ENCODE assay signal across 9 cellular contexts in the genomic region with DNA sequence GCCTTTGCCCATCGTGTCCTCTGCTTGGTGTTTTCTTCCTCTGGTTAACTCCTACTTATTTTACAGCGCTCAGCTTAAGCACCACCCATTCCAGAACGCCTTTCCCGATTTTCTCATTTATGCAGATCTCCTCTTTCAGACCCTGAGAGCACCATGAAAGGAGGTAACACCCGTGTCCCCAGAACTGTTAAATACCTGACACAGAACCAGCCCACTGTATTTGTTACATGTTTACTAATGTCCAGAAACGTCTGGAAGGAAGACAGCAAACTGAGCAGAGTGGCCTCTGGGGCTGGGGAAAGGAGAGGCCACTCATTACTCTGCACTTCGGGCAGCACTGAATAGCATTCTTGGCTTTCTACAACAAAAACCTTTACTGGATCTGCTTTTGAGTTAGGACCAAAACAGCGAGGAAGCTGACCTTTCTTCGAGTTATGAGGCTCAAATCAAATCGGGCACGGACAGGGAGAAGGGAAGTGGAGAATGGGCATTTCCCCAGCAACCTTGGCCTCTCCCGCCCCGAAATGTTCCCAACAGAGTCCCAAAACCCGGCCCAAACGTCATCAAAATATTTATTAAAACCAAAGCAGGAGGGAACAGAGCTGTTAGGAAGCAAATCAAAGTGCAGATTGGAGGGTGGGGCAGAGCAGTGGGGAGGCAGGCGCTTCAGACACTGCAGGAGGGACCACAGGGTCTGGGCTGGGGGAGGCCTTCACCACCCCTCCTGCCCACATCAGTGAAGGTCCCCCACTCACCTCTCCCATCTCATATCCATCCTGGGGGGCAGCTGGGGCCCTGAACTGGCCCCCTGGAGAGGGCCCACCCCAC. TPM values are rescaled to one million over a fixed set of nuclear protein-coding genes. Genes with fewer than 3 reads are reported as not detected.
A peak's percentile ranks its signal among the peaks of the same experiment; 100 is the strongest.
DNase-seq lines count a peak whose midpoint lies in the region; ATAC-seq and TF ChIP-seq lines count a peak whose summit lies in the region.
"Had no signal": no experiment of that assay in that cellular context is flagged by ENCODE, and none has a peak within 500 bp of the region (broad histone marks: within the 10 kb centered on the region; RNA-seq: fewer than 3 reads in every experiment).

No MANE protein-coding gene starts in this region.

- POLR2A ChIA-PET in AG04449 (lab: Yijun Ruan, JAX), result interaction anchor here (0.7 to 1.5 kb wide), 3 partner anchors 9 to 255 kb away, joined by 3 to 10 read pairs (median 3); partner anchors contain the start of gene ACTL10
- POLR2A ChIA-PET in naive thymus-derived CD4-positive, alpha-beta T cell (lab: Charles Lee), result interaction anchor here (1.3 to 4.8 kb wide), 2 partner anchors 12 to 45 kb away, joined by 3 to 32 read pairs; partner anchors contain the start of genes C20orf144 and PXMP4

- H3K27me3 ChIP-seq in naive thymus-derived CD4-positive, alpha-beta T cell (ENCODE audit: control insufficient read depth in 2 of 2, insufficient read depth in 2 of 2, low read length in 2 of 2), result no peaks in the 10 kb centered on the region

- peak overlapping the region in 2 of 3 donors; percentile 9 to 13 for H3K27ac Mint-ChIP-seq in IgD-negative memory B cell
- peak overlapping the region; percentile 3 to 84 (median 41) for H3K27ac Mint-ChIP-seq in naive thymus-derived CD4-positive, alpha-beta T cell

- H3K9me3 ChIP-seq in naive thymus-derived CD4-positive, alpha-beta T cell (ENCODE audit: control insufficient read depth in 2 of 3, low read length in 3 of 3), result no peaks in the 10 kb centered on the region

- no peaks in the 10 kb centered on the region for H3K9me3 Mint-ChIP-seq in IgD-negative memory B cell
- H3K9me3 Mint-ChIP-seq in naive thymus-derived CD4-positive, alpha-beta T cell, result no peaks in the 10 kb centered on the region

- no peaks in the 10 kb centered on the region for H3K27me3 Mint-ChIP-seq in IgD-negative memory B cell
- H3K27me3 Mint-ChIP-seq in naive thymus-derived CD4-positive, alpha-beta T cell, result no peaks in the 10 kb centered on the region

- H3K4me1 ChIP-seq in naive thymus-derived CD4-positive, alpha-beta T cell (ENCODE audit: control insufficient read depth in 2 of 2, insufficient read depth in 2 of 2, low read length in 2 of 2), result peaks cover 23 to 46% of the 10 kb centered on the region in 2 donors

- peak overlapping the region; percentile 63 to 86 (median 79) for H3K4me3 Mint-ChIP-seq in IgD-negative memory B cell
- H3K4me3 Mint-ChIP-seq in naive thymus-derived CD4-positive, alpha-beta T cell, result peak overlapping the region; percentile 63 to 87 (median 79)

- peak overlapping the region; percentile 92 for H3K27ac ChIP-seq in cingulate gyrus (ENCODE audit: low read depth, low read length)
- H3K27ac ChIP-seq in naive thymus-derived CD4-positive, alpha-beta T cell (ENCODE audit: low read depth, low read length), result no peak overlapping the region

- peaks cover 19 to 22% (median 21%) of the 10 kb centered on the region in 3 donors for H3K4me1 Mint-ChIP-seq in IgD-negative memory B cell
- H3K4me1 Mint-ChIP-seq in naive thymus-derived CD4-positive, alpha-beta T cell, result peaks cover 33 to 74% (median 52%) of the 10 kb centered on the region in 7 donors

- intact Hi-C loops in naive thymus-derived CD4-positive, alpha-beta T cell (cut with micrococcal nuclease), result no loop called here

- no peak for TF ChIP-seq CTCF in AG04449 (IDR thresholded peaks at IDR 0.05; ENCODE audit: insufficient read depth, low read length, missing control alignments)

- CTCF ChIA-PET in AG04449 (lab: Yijun Ruan, JAX), result interaction anchor here (1.4 to 2.1 kb wide), 3 partner anchors 10 to 188 kb away, joined by 3 to 7 read pairs (median 5); partner anchors contain the start of gene E2F1
- CTCF ChIA-PET in naive thymus-derived CD4-positive, alpha-beta T cell (lab: Charles Lee), result interaction anchor here (1.0 kb wide), 1 partner anchor 8 kb away, joined by 3 read pairs; no protein-coding TSS in a partner anchor

- no peaks in the 10 kb centered on the region for H3K36me3 Mint-ChIP-seq in IgD-negative memory B cell
- peaks cover 0 to 30% (median 0%) of the 10 kb centered on the region in 5 donors for H3K36me3 Mint-ChIP-seq in naive thymus-derived CD4-positive, alpha-beta T cell

- peak overlapping the region; percentile 71 for H3K4me3 ChIP-seq in AG04449 (ENCODE audit: low read depth, low read length)
- H3K4me3 ChIP-seq in naive thymus-derived CD4-positive, alpha-beta T cell (ENCODE audit: low read length), result no peak overlapping the region

- H3K36me3 ChIP-seq in naive thymus-derived CD4-positive, alpha-beta T cell (ENCODE audit: control insufficient read depth in 2 of 3, insufficient read depth in 3 of 3, low read length in 3 of 3), result no peaks in the 10 kb centered on the region

- DNase-seq in AG04449 (ENCODE audit: low read depth, low spot score), result no peak
- DNase-seq in naive thymus-derived CD4-positive, alpha-beta T cell, result no peak
- no peak for DNase-seq in stimulated activated CD4-positive, alpha-beta T cell treated with anti-CD3 and anti-CD28 coated beads, Interleukin-15, amount 100 ng/mL, for 24 hours
- no peak for DNase-seq in central memory CD4-positive, alpha-beta T cell
- DNase-seq: activated CD4-positive, alpha-beta T cell treated with anti-CD3 and anti-CD28 coated beads, Interleukin-2, amount 50 U/mL, for 4 hours had no signal

- ATAC-seq in naive thymus-derived CD4-positive, alpha-beta T cell, result no peak
- ATAC-seq in esophagus mucosa (no peak), GM21381 (IDR thresholded peaks at IDR 0.05; ENCODE audit: unreplicated experiment) (no peak)

RNA-seq across cellular contexts. Expression of gene NECAB3, which starts 1.1 kb away (rescaled TPM):
- 4.1 TPM for polyA plus RNA-seq in IgD-negative memory B cell
- total RNA-seq in naive thymus-derived CD4-positive, alpha-beta T cell, result 10 to 100 TPM; 10.8 to 46.8 (median 16.3) TPM
- 1 to 10 TPM; 2.3 to 2.7 TPM for polyA plus RNA-seq in naive thymus-derived CD4-positive, alpha-beta T cell
- total RNA-seq in esophagus mucosa, result 8.0 TPM

RNA-seq across cellular contexts. Expression of gene ACTL10, which starts 8.6 kb away (rescaled TPM):
- polyA plus RNA-seq in IgD-negative memory B cell, result 12.0 TPM
- 1 to 10 TPM in 4 of 5 experiments, under 1 TPM in 1; 0.66 to 4.9 (median 3.2) TPM for total RNA-seq in naive thymus-derived CD4-positive, alpha-beta T cell
- polyA plus RNA-seq in naive thymus-derived CD4-positive, alpha-beta T cell, result 1 to 10 TPM; 2.0 to 4.4 TPM
- 2.0 TPM for total RNA-seq in esophagus mucosa

RNA-seq across cellular contexts. Expression of gene E2F1, which starts 10.8 kb away (rescaled TPM):
- polyA plus RNA-seq in IgD-negative memory B cell, result 0.43 TPM
- 10 to 100 TPM in 1 of 5 experiments, 1 to 10 TPM in 3, under 1 TPM in 1; 0.98 to 61.6 (median 1.6) TPM for total RNA-seq in naive thymus-derived CD4-positive, alpha-beta T cell
- under 1 TPM in 1 of 2 donors, not detected in 1; 0.46 TPM for polyA plus RNA-seq in naive thymus-derived CD4-positive, alpha-beta T cell
- total RNA-seq in esophagus mucosa, result 3.7 TPM

RNA-seq across cellular contexts. Expression of gene C20orf144, which starts 13.2 kb away (rescaled TPM):
- not detected for polyA plus RNA-seq in IgD-negative memory B cell
- under 1 TPM in 4 of 5 experiments, not detected in 1; 0.17 to 0.79 (median 0.30) TPM for total RNA-seq in naive thymus-derived CD4-positive, alpha-beta T cell
- polyA plus RNA-seq in naive thymus-derived CD4-positive, alpha-beta T cell, result under 1 TPM in 1 of 2 donors, not detected in 1; 0.20 TPM
- not detected for total RNA-seq in esophagus mucosa

RNA-seq across cellular contexts. Expression of gene PXMP4, which starts 44.8 kb away (rescaled TPM):
- 16.2 TPM for polyA plus RNA-seq in IgD-negative memory B cell
- 10 to 100 TPM in 3 of 5 experiments, 1 to 10 TPM in 2; 4.5 to 14.3 (median 10.1) TPM for total RNA-seq in naive thymus-derived CD4-positive, alpha-beta T cell
- 10 to 100 TPM in 1 of 2 donors, 1 to 10 TPM in 1; 9.1 to 18.7 TPM for polyA plus RNA-seq in naive thymus-derived CD4-positive, alpha-beta T cell
- total RNA-seq in esophagus mucosa, result 9.6 TPM
